In genomic region chr4:76898385-76898692, GRCh38 we compare ENCODE assay signal across 8 cellular contexts. TPM values are rescaled to one million over a fixed set of nuclear protein-coding genes. Genes with fewer than 3 reads are reported as not detected.
DNase-seq lines count a peak whose midpoint lies in the region; ATAC-seq, FAIRE-seq and TF ChIP-seq lines count a peak whose summit lies in the region.

No MANE protein-coding gene starts in this region.

- peak overlapping the region; percentile 38 to 64; a peak in 3 of 6 replicates for H3K27ac ChIP-seq in A549
- H3K27ac ChIP-seq in effector memory CD4-positive, alpha-beta T cell (ENCODE audit: insufficient read depth, low read length, poor library complexity, severe bottlenecking), result no peak overlapping the region

- peak overlapping the region; percentile 50 for H3K4me3 Mint-ChIP-seq in natural killer cell treated with Interleukin-12 subunit alpha and Interleukin-12 subunit beta and Interleukin-15 and Interleukin-18, amount 100 ng/mL, for 72 hours

- H3K27ac Mint-ChIP-seq in natural killer cell treated with Interleukin-12 subunit alpha and Interleukin-12 subunit beta and Interleukin-15 and Interleukin-18, amount 100 ng/mL, for 72 hours, result no peak overlapping the region

- peaks cover 9 to 18% of the 10 kb centered on the region in 2 donors for H3K27me3 Mint-ChIP-seq in natural killer cell treated with Interleukin-12 subunit alpha and Interleukin-12 subunit beta and Interleukin-15 and Interleukin-18, amount 100 ng/mL, for 72 hours

- TF ChIP-seq EP300 in A549 (IDR thresholded peaks at IDR 0.05), result no peak

- no peaks in the 10 kb centered on the region for H3K4me1 ChIP-seq in A549
- peaks cover 10% of the 10 kb centered on the region for H3K4me1 ChIP-seq in effector memory CD4-positive, alpha-beta T cell (ENCODE audit: control insufficient read depth, insufficient read depth, low read length, poor library complexity, severe bottlenecking)

- peaks cover 7% of the 10 kb centered on the region for H3K36me3 Mint-ChIP-seq in natural killer cell treated with Interleukin-12 subunit alpha and Interleukin-12 subunit beta and Interleukin-15 and Interleukin-18, amount 100 ng/mL, for 72 hours

- POLR2A ChIA-PET in A549 (lab: Yijun Ruan, JAX), result interaction anchor here (0.8 kb wide), 1 partner anchor 50 kb away, joined by 5 read pairs; no protein-coding TSS in a partner anchor

- no peaks in the 10 kb centered on the region for H3K36me3 ChIP-seq in effector memory CD4-positive, alpha-beta T cell (ENCODE audit: control insufficient read depth, insufficient read depth, low read length)

- TF ChIP-seq RAD21 in A549 (conservative IDR thresholded peaks at IDR 0.05 in 1 of 2, IDR thresholded peaks at IDR 0.05 in 1 of 2), result no peak

- no peaks in the 10 kb centered on the region for H3K9me3 Mint-ChIP-seq in natural killer cell treated with Interleukin-12 subunit alpha and Interleukin-12 subunit beta and Interleukin-15 and Interleukin-18, amount 100 ng/mL, for 72 hours

- TF ChIP-seq CTCF in A549 (IDR thresholded peaks at IDR 0.05), result no peak

- WGBS in A549 (ENCODE audit: missing lambda C conversion rate), result 38% methylated on average over 14 of the region's 14 CpGs

- ATAC-seq in A549 (no peak), HG03442 (IDR thresholded peaks at IDR 0.05; ENCODE audit: unreplicated experiment) (peak; percentile 17), GM18861 (IDR thresholded peaks at IDR 0.05; ENCODE audit: unreplicated experiment) (no peak)
- ATAC-seq in natural killer cell treated with Interleukin-12 subunit alpha and Interleukin-12 subunit beta and Interleukin-15 and Interleukin-18, amount 100 ng/mL, for 72 hours, result no peak

- CTCF ChIA-PET in A549 (lab: Yijun Ruan, JAX), result no interaction called here

- DNase-seq in A549 (ENCODE audit: low read depth in 1 of 2, low spot score in 1 of 2), result no peak
- no peak for DNase-seq in effector memory CD4-positive, alpha-beta T cell
- no peak for DNase-seq in natural killer cell treated with Interleukin-12 subunit alpha and Interleukin-12 subunit beta and Interleukin-15 and Interleukin-18, amount 100 ng/mL, for 72 hours (ENCODE audit: low spot score)
- DNase-seq in nucleus accumbens (lab: John Stamatoyannopoulos, UW), result no peak
- DNase-seq in DMS 273 treated with DMSO at 0.1 percent for 48 hours (lab: John Stamatoyannopoulos, UW), result no peak
- no peak for DNase-seq in HT-29 (ENCODE audit: low spot score)

- TF ChIP-seq POLR2A in A549 (IDR thresholded peaks at IDR 0.05; ENCODE audit: low read length), result no peak

- H3K4me3 ChIP-seq in A549, result peak overlapping the region; percentile 61
- peak overlapping the region; percentile 70 for H3K4me3 ChIP-seq in effector memory CD4-positive, alpha-beta T cell (ENCODE audit: insufficient read depth, low read depth, low read length, poor library complexity, severe bottlenecking)

- H3K9me3 ChIP-seq in A549, result no peaks in the 10 kb centered on the region
- H3K9me3 ChIP-seq in effector memory CD4-positive, alpha-beta T cell (ENCODE audit: control insufficient read depth, low read length), result no peaks in the 10 kb centered on the region

- H3K4me1 Mint-ChIP-seq in natural killer cell treated with Interleukin-12 subunit alpha and Interleukin-12 subunit beta and Interleukin-15 and Interleukin-18, amount 100 ng/mL, for 72 hours (ENCODE audit: low read depth in 2 of 2), result peaks cover 5 to 6% of the 10 kb centered on the region in 2 donors

- peak overlapping the region; percentile 94 for H3K4me2 ChIP-seq in A549

- H3K27me3 ChIP-seq in effector memory CD4-positive, alpha-beta T cell (replicated peaks; ENCODE audit: control insufficient read depth, insufficient read depth, low read length, poor library complexity, severe bottlenecking), result peaks cover 18% of the 10 kb centered on the region

- FAIRE-seq in A549 (lab: Jason Lieb, UNC), result no peak

TF ChIP-seq in A549, 52 proteins besides CTCF, POLR2A, EP300 and RAD21:
- TF ChIP-seq RNF2 (IDR thresholded peaks at IDR 0.05; ENCODE audit: borderline replicate concordance, low read depth) (0 out of 2 replicates have a peak, but pooled peaks have one; percentile 30), CHD2 (IDR thresholded peaks at IDR 0.05; ENCODE audit: low read length, partially characterized antibody) (no peak)

RNA-seq across cellular contexts. Expression of gene SOWAHB, which starts 0.4 kb away (rescaled TPM):
- polyA plus RNA-seq in A549 (2011; rRNA removed), result 0.10 and 0.17 TPM in 2 replicates
- 0.04 TPM in 1 of 2 replicates, not detected in the other for polyA plus RNA-seq in A549 (2012; cell fraction: cytosol; rRNA removed)
- polyA plus RNA-seq in A549 (2012; cell fraction: nucleus; rRNA removed), result 0.01 TPM in 1 of 2 replicates, not detected in the other
- 0.03 to 0.08 TPM (median 0.04 TPM) in 3 replicates for polyA plus RNA-seq in A549 (2017; fragmentation: RNase III; extraction: RNeasy Plus Mini Kit Qiagen cat#74134 plus additional on column Dnase treatment)
- 0.05 and 0.17 TPM in 2 replicates for polyA minus RNA-seq in A549 (2011; rRNA and poly(A)+ RNA removed)
- not detected for total RNA-seq in natural killer cell treated with Interleukin-12 subunit alpha and Interleukin-12 subunit beta and Interleukin-15 and Interleukin-18, amount 100 ng/mL, for 72 hours
- 48.2 and 50.8 TPM in 2 replicates for total RNA-seq in HT-29 (2014; rRNA removed; shearing (Covaris generic))

RNA-seq across cellular contexts. Expression of gene SEPTIN11, which starts 51.2 kb away (rescaled TPM):
- polyA plus RNA-seq in A549 (2011; rRNA removed), result 69.5 and 72.6 TPM in 2 replicates
- 15.1 and 15.4 TPM in 2 replicates for polyA plus RNA-seq in A549 (2012; cell fraction: cytosol; rRNA removed)
- polyA plus RNA-seq in A549 (2012; cell fraction: nucleus; rRNA removed), result 4.9 and 8.1 TPM in 2 replicates
- polyA plus RNA-seq in A549 (2017; fragmentation: RNase III; extraction: RNeasy Plus Mini Kit Qiagen cat#74134 plus additional on column Dnase treatment), result 40.2 to 42.3 TPM (median 40.4 TPM) in 3 replicates
- polyA minus RNA-seq in A549 (2011; rRNA and poly(A)+ RNA removed), result 42.6 and 44.9 TPM in 2 replicates
- total RNA-seq in natural killer cell treated with Interleukin-12 subunit alpha and Interleukin-12 subunit beta and Interleukin-15 and Interleukin-18, amount 100 ng/mL, for 72 hours, result 10 to 100 TPM; 60.3 to 88.9 TPM
- total RNA-seq in HT-29 (2014; rRNA removed; shearing (Covaris generic)), result 24.7 and 27.6 TPM in 2 replicates

Comparison
In these comparisons a context has a peak if more than half of its experiments do, and no peak if none do; other contexts are left out.
1. RNA of gene SOWAHB, which starts 0.4 kb away (total RNA-seq): 48.2 to 50.8 TPM in HT-29; not detected in natural killer cell treated with Interleukin-12 subunit alpha and Interleukin-12 subunit beta and Interleukin-15 and Interleukin-18, amount 100 ng/mL, for 72 hours; every median in the first group is over 10 times any median in the second.